9 cellular contexts compared by ENCODE assay signal in the genomic region with DNA sequence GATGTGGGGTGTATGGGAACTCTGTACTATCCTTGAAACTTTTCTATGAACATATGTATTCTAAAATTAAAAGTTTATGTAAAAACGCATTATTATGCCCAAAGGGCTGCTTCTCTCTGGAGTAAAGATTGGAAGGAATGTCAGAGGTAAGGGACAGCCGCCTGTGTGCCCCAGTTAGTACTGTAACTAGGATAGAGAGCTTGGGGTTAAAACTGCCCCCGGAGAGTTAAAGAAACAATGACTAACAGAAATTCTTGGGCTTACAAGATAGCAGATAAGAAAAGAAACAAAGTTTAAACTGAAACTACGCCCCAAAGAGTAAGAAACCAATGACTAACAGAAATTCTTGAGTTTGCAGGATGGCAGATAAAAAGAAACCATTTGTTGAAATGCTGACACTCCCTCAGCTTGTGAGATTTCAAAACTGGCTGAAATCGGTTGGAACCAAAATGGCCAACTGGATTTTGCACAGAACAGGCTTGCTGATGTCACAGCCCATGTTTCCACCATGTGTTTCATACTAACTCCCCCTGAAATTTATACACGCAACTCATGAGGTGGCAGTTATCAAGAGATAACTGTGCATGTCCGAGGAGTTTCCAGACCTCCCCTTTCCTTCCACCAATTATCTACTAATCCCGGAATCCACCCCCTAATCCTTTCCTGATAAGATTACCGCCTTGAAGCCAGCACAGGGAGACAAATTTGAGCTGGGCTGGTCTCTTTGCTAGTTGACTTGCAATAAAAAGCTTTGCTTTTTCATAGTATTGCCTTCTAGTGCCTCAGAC. TPM values are rescaled to one million over a fixed set of nuclear protein-coding genes. Genes with fewer than 3 reads are reported as not detected.
A peak's percentile ranks its signal among the peaks of the same experiment; 100 is the strongest.
DNase-seq lines count a peak whose midpoint lies in the region; ATAC-seq and TF ChIP-seq lines count a peak whose summit lies in the region.
"Had no signal": no experiment of that assay in that cellular context is flagged by ENCODE, and none has a peak within 500 bp of the region (broad histone marks: within the 10 kb centered on the region; RNA-seq: fewer than 3 reads in every experiment).

No MANE protein-coding gene starts in this region.

- H3K4me3 ChIP-seq in tibial artery (peak overlapping the region; percentile 35 to 40), Karpas-422 (ENCODE audit: low read length) (no peak overlapping the region)

- H3K79me2 ChIP-seq in Karpas-422 (ENCODE audit: low read length), result no peaks in the 10 kb centered on the region

- no peak overlapping the region for H3K9ac ChIP-seq in Karpas-422 (ENCODE audit: low read length)

- peak overlapping the region; percentile 55 for H3K4me3 Mint-ChIP-seq in activated CD4-positive, alpha-beta T cell treated with anti-CD3 and anti-CD28 coated beads, Interleukin-2, amount 10 ng/mL, durations not matched to agents 24 days and 14 days
- H3K4me3 Mint-ChIP-seq in activated CD4-positive, alpha-beta memory T cell treated with anti-CD3 and anti-CD28 coated beads for 36 hours, result no peak overlapping the region
- H3K4me3 Mint-ChIP-seq: CD4-positive, CD25-positive, alpha-beta regulatory T cell had no signal

- H2AFZ ChIP-seq in Karpas-422 (ENCODE audit: low read length), result no peak overlapping the region

- H3K4me1 Mint-ChIP-seq in activated CD4-positive, alpha-beta T cell treated with anti-CD3 and anti-CD28 coated beads, Interleukin-2, amount 10 ng/mL, durations not matched to agents 24 days and 14 days, result peaks cover 12% of the 10 kb centered on the region
- peaks cover 14% of the 10 kb centered on the region for H3K4me1 Mint-ChIP-seq in activated CD4-positive, alpha-beta memory T cell treated with anti-CD3 and anti-CD28 coated beads for 36 hours (ENCODE audit: low read depth)

- no peak overlapping the region for H3K4me2 ChIP-seq in Karpas-422 (ENCODE audit: low read depth, low read length, poor library complexity, severe bottlenecking)

- H4K20me1 ChIP-seq in Karpas-422 (ENCODE audit: insufficient read depth, low read depth, low read length), result no peaks in the 10 kb centered on the region

- peak overlapping the region; percentile 78 for H3K27ac Mint-ChIP-seq in activated CD4-positive, alpha-beta T cell treated with anti-CD3 and anti-CD28 coated beads, Interleukin-2, amount 10 ng/mL, durations not matched to agents 24 days and 14 days
- H3K27ac Mint-ChIP-seq in activated CD4-positive, alpha-beta memory T cell treated with anti-CD3 and anti-CD28 coated beads for 36 hours, result peak overlapping the region; percentile 20
- H3K27ac Mint-ChIP-seq: CD4-positive, CD25-positive, alpha-beta regulatory T cell had no signal

- POLR2A ChIA-PET in activated CD4-positive, alpha-beta memory T cell treated with anti-CD3 and anti-CD28 coated beads for 36 hours (lab: Charles Lee), result interaction anchor here (0.8 to 1.2 kb wide), 4 partner anchors 15 to 38 kb away, joined by 3 to 6 read pairs (median 5); a partner anchor contains a TSS

- no peaks in the 10 kb centered on the region for H3K36me3 ChIP-seq in tibial artery
- no peaks in the 10 kb centered on the region for H3K36me3 ChIP-seq in Karpas-422 (ENCODE audit: insufficient read depth, low read length)

- peaks cover 0 to 13% (median 7%) of the 10 kb centered on the region in 4 donors for H3K4me1 ChIP-seq in tibial artery
- H3K4me1 ChIP-seq in Karpas-422 (ENCODE audit: low read length), result no peaks in the 10 kb centered on the region

- H3K36me3 Mint-ChIP-seq in activated CD4-positive, alpha-beta T cell treated with anti-CD3 and anti-CD28 coated beads, Interleukin-2, amount 10 ng/mL, durations not matched to agents 24 days and 14 days (ENCODE audit: low read depth), result no peaks in the 10 kb centered on the region
- no peaks in the 10 kb centered on the region for H3K36me3 Mint-ChIP-seq in activated CD4-positive, alpha-beta memory T cell treated with anti-CD3 and anti-CD28 coated beads for 36 hours
- H3K36me3 Mint-ChIP-seq: CD4-positive, CD25-positive, alpha-beta regulatory T cell had no signal

- no peak for DNase-seq in activated CD4-positive, alpha-beta T cell treated with anti-CD3 and anti-CD28 coated beads, Interleukin-2, amount 10 ng/mL, durations not matched to agents 24 days and 14 days
- no peak for DNase-seq in activated CD4-positive, alpha-beta T cell treated with anti-CD3 and anti-CD28 coated beads for 4 hours
- peak; percentile 52 for DNase-seq in activated CD4-positive, alpha-beta memory T cell treated with anti-CD3 and anti-CD28 coated beads for 36 hours
- DNase-seq in iris pigment epithelial cell (ENCODE audit: low read depth) (peak; percentile 97), tibial artery (peak; percentile 53 to 72), NCI-H510A treated with DMSO at 0.1 percent for 48 hours (lab: John Stamatoyannopoulos, UW) (no peak), Karpas-422 (no peak)

- no peaks in the 10 kb centered on the region for H3K9me2 ChIP-seq in Karpas-422 (replicated peaks; ENCODE audit: insufficient read depth, low read length)

- intact Hi-C loops in activated CD4-positive, alpha-beta T cell treated with anti-CD3 and anti-CD28 coated beads, Interleukin-2, amount 10 ng/mL, durations not matched to agents 24 days and 14 days (cut with micrococcal nuclease), result loop anchor here (1.0 kb wide), 1 partner anchor 36 kb away; no protein-coding TSS in a partner anchor
- intact Hi-C loops in activated CD4-positive, alpha-beta memory T cell treated with anti-CD3 and anti-CD28 coated beads for 36 hours (cut with micrococcal nuclease), result loop anchor here (1.0 to 5.0 kb wide), 4 partner anchors 15 to 175 kb away; no protein-coding TSS in a partner anchor
- intact Hi-C loops in tibial artery (cut with DNase I; ENCODE audit: low total_unique reads), result no loop called here

- no peaks in the 10 kb centered on the region for H3K9me3 Mint-ChIP-seq in activated CD4-positive, alpha-beta T cell treated with anti-CD3 and anti-CD28 coated beads, Interleukin-2, amount 10 ng/mL, durations not matched to agents 24 days and 14 days
- H3K9me3 Mint-ChIP-seq in activated CD4-positive, alpha-beta memory T cell treated with anti-CD3 and anti-CD28 coated beads for 36 hours, result no peaks in the 10 kb centered on the region
- H3K9me3 Mint-ChIP-seq: CD4-positive, CD25-positive, alpha-beta regulatory T cell had no signal

- no peak for TF ChIP-seq CTCF in tibial artery (IDR thresholded peaks at IDR 0.05)

- CTCF ChIA-PET in activated CD4-positive, alpha-beta memory T cell treated with anti-CD3 and anti-CD28 coated beads for 36 hours (lab: Charles Lee), result no interaction called here

- H3K9me3 ChIP-seq in tibial artery, result no peaks in the 10 kb centered on the region
- no peaks in the 10 kb centered on the region for H3K9me3 ChIP-seq in Karpas-422 (ENCODE audit: low read length)

- no peaks in the 10 kb centered on the region for H3K27me3 Mint-ChIP-seq in activated CD4-positive, alpha-beta T cell treated with anti-CD3 and anti-CD28 coated beads, Interleukin-2, amount 10 ng/mL, durations not matched to agents 24 days and 14 days
- peaks cover 16% of the 10 kb centered on the region for H3K27me3 Mint-ChIP-seq in activated CD4-positive, alpha-beta memory T cell treated with anti-CD3 and anti-CD28 coated beads for 36 hours

- no peak for ATAC-seq in HG02642 (IDR thresholded peaks at IDR 0.05; ENCODE audit: poor library complexity, unreplicated experiment)

- H3K27ac ChIP-seq in tibial artery (peak overlapping the region; percentile 66 to 72), Karpas-422 (ENCODE audit: low read length) (no peak overlapping the region)

- H3K27me3 ChIP-seq in tibial artery (no peaks in the 10 kb centered on the region), Karpas-422 (ENCODE audit: low read length) (no peaks in the 10 kb centered on the region)

RNA-seq across cellular contexts. Expression of a gene that starts 8.7 kb away (rescaled TPM):
- total RNA-seq in activated CD4-positive, alpha-beta T cell treated with anti-CD3 and anti-CD28 coated beads, Interleukin-2, amount 10 ng/mL, durations not matched to agents 24 days and 14 days, result not detected in 2 replicates
- not detected for total RNA-seq in activated CD4-positive, alpha-beta memory T cell treated with anti-CD3 and anti-CD28 coated beads for 36 hours
- total RNA-seq in Karpas-422 (2014; rRNA removed; shearing (Covaris generic); ENCODE audit: low replicate concordance), result not detected in 2 replicates
- total RNA-seq: CD4-positive, CD25-positive, alpha-beta regulatory T cell had no signal

RNA-seq across cellular contexts. Expression of a gene that starts 36.8 kb away (rescaled TPM):
- total RNA-seq in activated CD4-positive, alpha-beta T cell treated with anti-CD3 and anti-CD28 coated beads, Interleukin-2, amount 10 ng/mL, durations not matched to agents 24 days and 14 days, result 182 and 196 TPM in 2 replicates
- total RNA-seq in activated CD4-positive, alpha-beta memory T cell treated with anti-CD3 and anti-CD28 coated beads for 36 hours, result 100 to 1,000 TPM; 152 to 159 TPM
- 138 and 162 TPM in 2 replicates for total RNA-seq in Karpas-422 (2014; rRNA removed; shearing (Covaris generic); ENCODE audit: low replicate concordance)

Comparison
In these comparisons a context has a peak if more than half of its experiments do, and no peak if none do; other contexts are left out.
1. DNase-seq: peak in activated CD4-positive, alpha-beta memory T cell treated with anti-CD3 and anti-CD28 coated beads for 36 hours (single experiment), iris pigment epithelial cell (single experiment) and tibial artery (2 of 2); none in activated CD4-positive, alpha-beta T cell treated with anti-CD3 and anti-CD28 coated beads, Interleukin-2, amount 10 ng/mL, durations not matched to agents 24 days and 14 days (single experiment), activated CD4-positive, alpha-beta T cell treated with anti-CD3 and anti-CD28 coated beads for 4 hours (0 of 2), NCI-H510A treated with DMSO at 0.1 percent for 48 hours (single experiment) and Karpas-422 (single experiment).